In the genomic region with DNA sequence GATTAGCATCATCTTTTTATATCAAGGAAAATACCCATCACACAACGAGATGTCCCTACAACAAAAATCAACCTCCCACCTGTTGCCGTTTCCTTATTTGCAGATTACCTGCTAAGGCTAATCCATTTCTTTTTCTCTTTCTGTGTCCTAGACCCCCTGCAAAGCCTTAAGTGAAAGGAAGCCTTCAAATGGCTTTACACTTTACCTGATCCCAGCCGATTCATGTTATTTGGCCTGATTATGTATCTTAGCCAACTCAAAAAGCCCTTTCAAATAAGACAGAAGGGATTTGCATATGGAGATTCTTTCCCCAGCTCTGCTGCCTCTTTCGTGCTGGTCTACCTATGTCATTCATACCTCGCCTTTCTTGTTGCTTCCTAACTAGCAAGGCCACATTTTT, we compare ENCODE assay signal across 18 cellular contexts.
"Had no signal": no experiment of that assay in that cellular context is flagged by ENCODE, and none has a peak within 500 bp of the region (broad histone marks: within the 10 kb centered on the region; RNA-seq: fewer than 3 reads in every experiment).

No MANE protein-coding gene starts in this region.

- H3K27me3 Mint-ChIP-seq: activated naive CD4-positive, alpha-beta T cell treated with anti-CD3 and anti-CD28 coated beads, Interleukin-2, amount 50 U/mL, for 24 hours; stimulated activated naive B cell treated with anti-CD40 and anti-IgM and Interleukin-4, amounts not matched to agents 10 μg/mL and 1 μg/mL and 100 μg/mL, for 72 hours had no signal

- H3K9me3 ChIP-seq: ascending aorta, breast epithelium, esophagus muscularis mucosa, thoracic aorta had no signal

- H3K36me3 Mint-ChIP-seq: activated naive CD4-positive, alpha-beta T cell treated with anti-CD3 and anti-CD28 coated beads, Interleukin-2, amount 50 U/mL, for 24 hours; stimulated activated naive B cell treated with anti-CD40 and anti-IgM and Interleukin-4, amounts not matched to agents 10 μg/mL and 1 μg/mL and 100 μg/mL, for 72 hours had no signal

- ATAC-seq: activated CD4-positive, CD25-positive, alpha-beta regulatory T cell treated with anti-CD3 and anti-CD28 coated beads, Interleukin-2, amount 50 U/mL, for 24 hours; activated T-cell treated with anti-CD3 and anti-CD28 coated beads, Interleukin-2, amount 50 U/mL, for 4 hours; left lobe of liver; stimulated activated naive B cell treated with anti-CD40 and anti-IgM and Interleukin-4, amounts not matched to agents 10 μg/mL and 1 μg/mL and 100 μg/mL, for 72 hours had no signal

- H3K4me3 ChIP-seq: ascending aorta, breast epithelium, coronary artery, esophagus muscularis mucosa, lung, thoracic aorta had no signal

- H3K4me1 Mint-ChIP-seq: activated naive CD4-positive, alpha-beta T cell treated with anti-CD3 and anti-CD28 coated beads, Interleukin-2, amount 50 U/mL, for 24 hours; nephron progenitor cell; stimulated activated naive B cell treated with anti-CD40 and anti-IgM and Interleukin-4, amounts not matched to agents 10 μg/mL and 1 μg/mL and 100 μg/mL, for 72 hours had no signal

- H3K27ac ChIP-seq: ascending aorta, breast epithelium, coronary artery, esophagus muscularis mucosa, thoracic aorta had no signal

- DNase-seq: activated CD4-positive, alpha-beta T cell treated with anti-CD3 and anti-CD28 coated beads, Interleukin-2, amount 50 U/mL, for 1 hour; activated CD8-positive, alpha-beta memory T cell treated with anti-CD3 and anti-CD28 coated beads, Interleukin-2, amount 50 U/mL, for 4 hours; activated T-cell treated with anti-CD3 and anti-CD28 coated beads, Interleukin-2, amount 50 U/mL, for 4 hours; kidney; midbrain; nephron progenitor cell; occipital lobe; retina; stimulated activated naive B cell treated with anti-CD40 and anti-IgM and Interleukin-4, amounts not matched to agents 10 μg/mL and 1 μg/mL and 100 μg/mL, for 72 hours had no signal

- H3K9me3 Mint-ChIP-seq: activated naive CD4-positive, alpha-beta T cell treated with anti-CD3 and anti-CD28 coated beads, Interleukin-2, amount 50 U/mL, for 24 hours; activated T-cell treated with anti-CD3 and anti-CD28 coated beads, Interleukin-2, amount 50 U/mL, for 4 hours; nephron progenitor cell; stimulated activated naive B cell treated with anti-CD40 and anti-IgM and Interleukin-4, amounts not matched to agents 10 μg/mL and 1 μg/mL and 100 μg/mL, for 72 hours had no signal

- H3K27ac Mint-ChIP-seq: activated naive CD4-positive, alpha-beta T cell treated with anti-CD3 and anti-CD28 coated beads, Interleukin-2, amount 50 U/mL, for 24 hours; nephron progenitor cell; stimulated activated naive B cell treated with anti-CD40 and anti-IgM and Interleukin-4, amounts not matched to agents 10 μg/mL and 1 μg/mL and 100 μg/mL, for 72 hours had no signal

- H3K4me3 Mint-ChIP-seq: activated naive CD4-positive, alpha-beta T cell treated with anti-CD3 and anti-CD28 coated beads, Interleukin-2, amount 50 U/mL, for 24 hours; activated T-cell treated with anti-CD3 and anti-CD28 coated beads, Interleukin-2, amount 50 U/mL, for 4 hours; nephron progenitor cell; stimulated activated naive B cell treated with anti-CD40 and anti-IgM and Interleukin-4, amounts not matched to agents 10 μg/mL and 1 μg/mL and 100 μg/mL, for 72 hours had no signal

- H3K36me3 ChIP-seq: ascending aorta, breast epithelium, esophagus muscularis mucosa, thoracic aorta had no signal

- H3K4me1 ChIP-seq: ascending aorta, breast epithelium, esophagus muscularis mucosa had no signal

- H3K27me3 ChIP-seq: ascending aorta, breast epithelium, esophagus muscularis mucosa had no signal
